In the genomic region with DNA sequence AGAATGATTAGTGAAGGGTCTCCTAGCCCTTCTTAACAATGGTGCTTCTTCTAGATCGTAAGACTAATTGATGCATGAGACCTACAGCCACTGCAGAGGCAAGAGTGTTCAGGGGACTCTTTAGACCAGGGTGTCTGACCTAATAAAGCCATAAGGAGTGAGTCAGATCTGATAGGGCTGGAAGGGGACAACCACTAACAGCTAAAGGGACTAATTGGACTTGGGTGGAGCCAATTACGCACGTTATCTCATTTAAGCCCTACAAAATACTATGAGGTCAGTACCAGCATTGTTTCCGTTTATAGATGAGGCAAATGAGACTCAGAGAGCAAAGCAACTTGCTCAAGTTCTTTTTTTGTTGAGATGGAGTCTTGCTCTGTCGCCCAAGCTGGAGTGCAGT, we compare ENCODE assay signal across 1 cellular context.
TF ChIP-seq lines count a peak whose summit lies in the region.

No MANE protein-coding gene starts in this region.

TF ChIP-seq in K562, 482 proteins besides CTCF, POLR2A, EP300 and RAD21:
- TF ChIP-seq ZNF224 (CRISPR knock-in tag; IDR thresholded peaks at IDR 0.05) (no peak), CEBPG (CRISPR knock-in tag; IDR thresholded peaks at IDR 0.05) (no peak), CEBPG (tag; conservative IDR thresholded peaks at IDR 0.05 in 1 of 2, IDR thresholded peaks at IDR 0.05 in 1 of 2) (no peak), PCBP2 (IDR thresholded peaks at IDR 0.05; ENCODE audit: low read depth, low read length, poor library complexity, severe bottlenecking) (no peak), SMARCE1 (IDR thresholded peaks at IDR 0.05) (peak; percentile 77; the same call in 1 of the 2 replicates), CREB1 (IDR thresholded peaks at IDR 0.05) (0 out of 2 replicates have a peak, but pooled peaks have one; percentile 14), CREB1 (CRISPR knock-in tag; IDR thresholded peaks at IDR 0.05) (no peak), SOX6 (IDR thresholded peaks at IDR 0.05) (peak; percentile 73), ATF7 (IDR thresholded peaks at IDR 0.05) (peak; percentile 90), FOSL1 (tag; conservative IDR thresholded peaks at IDR 0.05) (peak; percentile 95), NRF1 (conservative IDR thresholded peaks at IDR 0.05 in 1 of 2, IDR thresholded peaks at IDR 0.05 in 1 of 2) (0 out of 4 replicates have a peak, but pooled peaks of 1 of the 2 experiments have one; percentile 13), DACH1 (IDR thresholded peaks at IDR 0.05; ENCODE audit: partially characterized antibody) (peak; percentile 12), MYNN (IDR thresholded peaks at IDR 0.05) (no peak), MYNN (CRISPR knock-in tag; IDR thresholded peaks at IDR 0.05) (no peak), JUN (IDR thresholded peaks at IDR 0.05; ENCODE audit: borderline replicate concordance, low read depth, low read length) (peak; percentile 88), JUN (CRISPR knock-in tag; IDR thresholded peaks at IDR 0.05; ENCODE audit: borderline replicate concordance) (no peak), THRAP3 (IDR thresholded peaks at IDR 0.05; ENCODE audit: borderline replicate concordance) (no peak), ZKSCAN3 (CRISPR knock-in tag; IDR thresholded peaks at IDR 0.05) (no peak), ZZZ3 (IDR thresholded peaks at IDR 0.05) (no peak), ESRRB (CRISPR knock-in tag; IDR thresholded peaks at IDR 0.05; ENCODE audit: borderline replicate concordance) (no peak), HIVEP1 (CRISPR knock-in tag; IDR thresholded peaks at IDR 0.05) (no peak), ATF1 (CRISPR knock-in tag; IDR thresholded peaks at IDR 0.05) (no peak), ATF1 (tag; IDR thresholded peaks at IDR 0.05) (peak; percentile 61), FOXA3 (CRISPR knock-in tag; conservative IDR thresholded peaks at IDR 0.05 in 1 of 2, IDR thresholded peaks at IDR 0.05 in 1 of 2) (no peak), ZNF507 (tag; conservative IDR thresholded peaks at IDR 0.05) (no peak), PTRF (tag; IDR thresholded peaks at IDR 0.05) (no peak), SAFB (IDR thresholded peaks at IDR 0.05; ENCODE audit: borderline replicate concordance, low read depth, low read length) (no peak), CREM (IDR thresholded peaks at IDR 0.05; ENCODE audit: low read depth) (peak; percentile 65), RCOR1 (IDR thresholded peaks at IDR 0.05; ENCODE audit: borderline replicate concordance in 1 of 2, low read depth in 2 of 2, low read length in 2 of 2) (0 out of 4 replicates have a peak, but pooled peaks of 1 of the 2 experiments have one; percentile 27), SMARCA4 (IDR thresholded peaks at IDR 0.05) (peak; percentile 72; the same call in 1 of the 2 replicates), SMAD3 (CRISPR knock-in tag; conservative IDR thresholded peaks at IDR 0.05) (no peak), ZNF23 (CRISPR knock-in tag; IDR thresholded peaks at IDR 0.05) (no peak), FOS (IDR thresholded peaks at IDR 0.05; ENCODE audit: extremely low read depth, insufficient read length) (peak; percentile 23), DPF2 (IDR thresholded peaks at IDR 0.05) (peak; percentile 81), SRF (CRISPR knock-in tag; IDR thresholded peaks at IDR 0.05) (peak in 1 of 2 experiments; percentile 93; a peak in 3 of 4 replicates), ZSCAN32 (CRISPR knock-in tag; IDR thresholded peaks at IDR 0.05) (no peak), NBN (IDR thresholded peaks at IDR 0.05; ENCODE audit: low read depth) (no peak), JUND (IDR thresholded peaks at IDR 0.05; ENCODE audit: borderline replicate concordance, low read depth, low read length) (peak; percentile 97), JUND (tag; IDR thresholded peaks at IDR 0.05; ENCODE audit: borderline replicate concordance, low read depth, low read length) (peak; percentile 92), XRCC4 (IDR thresholded peaks at IDR 0.05; ENCODE audit: extremely low read depth, insufficient read depth, insufficient read length) (no peak), EZH2 (IDR thresholded peaks at IDR 0.05; ENCODE audit: borderline replicate concordance, low read depth, low read length) (no peak), BRF1 (IDR thresholded peaks at IDR 0.05; ENCODE audit: borderline replicate concordance, extremely low read depth, insufficient read length) (no peak), ARID1B (IDR thresholded peaks at IDR 0.05) (peak; percentile 70), HDAC2 (IDR thresholded peaks at IDR 0.05) (0 out of 2 replicates have a peak, but pooled peaks have one; percentile 22), MTA1 (IDR thresholded peaks at IDR 0.05; ENCODE audit: borderline replicate concordance) (no peak), RUNX1 (IDR thresholded peaks at IDR 0.05; ENCODE audit: low read depth) (no peak), PTTG1 (tag; IDR thresholded peaks at IDR 0.05; ENCODE audit: low read depth) (no peak), ZNF75A (CRISPR knock-in tag; IDR thresholded peaks at IDR 0.05) (no peak), ETV6 (IDR thresholded peaks at IDR 0.05; ENCODE audit: borderline replicate concordance in 1 of 2, low read depth in 2 of 2, low read length in 1 of 2) (no peak), ETV6 (CRISPR knock-in tag; IDR thresholded peaks at IDR 0.05; ENCODE audit: borderline replicate concordance) (no peak), TBL1XR1 (IDR thresholded peaks at IDR 0.05; ENCODE audit: low read length in 2 of 2) (peak in 1 of 2 experiments; percentile 36; a peak in 1 of 4 replicates)
- TF ChIP-seq, protein P1, sequence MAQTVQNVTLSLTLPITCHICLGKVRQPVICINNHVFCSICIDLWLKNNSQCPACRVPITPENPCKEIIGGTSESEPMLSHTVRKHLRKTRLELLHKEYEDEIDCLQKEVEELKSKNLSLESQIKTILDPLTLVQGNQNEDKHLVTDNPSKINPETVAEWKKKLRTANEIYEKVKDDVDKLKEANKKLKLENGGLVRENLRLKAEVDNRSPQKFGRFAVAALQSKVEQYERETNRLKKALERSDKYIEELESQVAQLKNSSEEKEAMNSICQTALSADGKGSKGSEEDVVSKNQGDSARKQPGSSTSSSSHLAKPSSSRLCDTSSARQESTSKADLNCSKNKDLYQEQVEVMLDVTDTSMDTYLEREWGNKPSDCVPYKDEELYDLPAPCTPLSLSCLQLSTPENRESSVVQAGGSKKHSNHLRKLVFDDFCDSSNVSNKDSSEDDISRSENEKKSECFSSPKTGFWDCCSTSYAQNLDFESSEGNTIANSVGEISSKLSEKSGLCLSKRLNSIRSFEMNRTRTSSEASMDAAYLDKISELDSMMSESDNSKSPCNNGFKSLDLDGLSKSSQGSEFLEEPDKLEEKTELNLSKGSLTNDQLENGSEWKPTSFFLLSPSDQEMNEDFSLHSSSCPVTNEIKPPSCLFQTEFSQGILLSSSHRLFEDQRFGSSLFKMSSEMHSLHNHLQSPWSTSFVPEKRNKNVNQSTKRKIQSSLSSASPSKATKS (CRISPR knock-in tag; IDR thresholded peaks at IDR 0.05), result no peak
- TF ChIP-seq, protein P2, sequence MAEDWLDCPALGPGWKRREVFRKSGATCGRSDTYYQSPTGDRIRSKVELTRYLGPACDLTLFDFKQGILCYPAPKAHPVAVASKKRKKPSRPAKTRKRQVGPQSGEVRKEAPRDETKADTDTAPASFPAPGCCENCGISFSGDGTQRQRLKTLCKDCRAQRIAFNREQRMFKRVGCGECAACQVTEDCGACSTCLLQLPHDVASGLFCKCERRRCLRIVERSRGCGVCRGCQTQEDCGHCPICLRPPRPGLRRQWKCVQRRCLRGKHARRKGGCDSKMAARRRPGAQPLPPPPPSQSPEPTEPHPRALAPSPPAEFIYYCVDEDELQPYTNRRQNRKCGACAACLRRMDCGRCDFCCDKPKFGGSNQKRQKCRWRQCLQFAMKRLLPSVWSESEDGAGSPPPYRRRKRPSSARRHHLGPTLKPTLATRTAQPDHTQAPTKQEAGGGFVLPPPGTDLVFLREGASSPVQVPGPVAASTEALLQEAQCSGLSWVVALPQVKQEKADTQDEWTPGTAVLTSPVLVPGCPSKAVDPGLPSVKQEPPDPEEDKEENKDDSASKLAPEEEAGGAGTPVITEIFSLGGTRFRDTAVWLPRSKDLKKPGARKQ (CRISPR knock-in tag; IDR thresholded peaks at IDR 0.05), result no peak
- TF ChIP-seq, protein P3, sequence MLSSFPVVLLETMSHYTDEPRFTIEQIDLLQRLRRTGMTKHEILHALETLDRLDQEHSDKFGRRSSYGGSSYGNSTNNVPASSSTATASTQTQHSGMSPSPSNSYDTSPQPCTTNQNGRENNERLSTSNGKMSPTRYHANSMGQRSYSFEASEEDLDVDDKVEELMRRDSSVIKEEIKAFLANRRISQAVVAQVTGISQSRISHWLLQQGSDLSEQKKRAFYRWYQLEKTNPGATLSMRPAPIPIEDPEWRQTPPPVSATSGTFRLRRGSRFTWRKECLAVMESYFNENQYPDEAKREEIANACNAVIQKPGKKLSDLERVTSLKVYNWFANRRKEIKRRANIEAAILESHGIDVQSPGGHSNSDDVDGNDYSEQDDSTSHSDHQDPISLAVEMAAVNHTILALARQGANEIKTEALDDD (IDR thresholded peaks at IDR 0.05), result peak; percentile 66
- TF ChIP-seq, protein P4, sequence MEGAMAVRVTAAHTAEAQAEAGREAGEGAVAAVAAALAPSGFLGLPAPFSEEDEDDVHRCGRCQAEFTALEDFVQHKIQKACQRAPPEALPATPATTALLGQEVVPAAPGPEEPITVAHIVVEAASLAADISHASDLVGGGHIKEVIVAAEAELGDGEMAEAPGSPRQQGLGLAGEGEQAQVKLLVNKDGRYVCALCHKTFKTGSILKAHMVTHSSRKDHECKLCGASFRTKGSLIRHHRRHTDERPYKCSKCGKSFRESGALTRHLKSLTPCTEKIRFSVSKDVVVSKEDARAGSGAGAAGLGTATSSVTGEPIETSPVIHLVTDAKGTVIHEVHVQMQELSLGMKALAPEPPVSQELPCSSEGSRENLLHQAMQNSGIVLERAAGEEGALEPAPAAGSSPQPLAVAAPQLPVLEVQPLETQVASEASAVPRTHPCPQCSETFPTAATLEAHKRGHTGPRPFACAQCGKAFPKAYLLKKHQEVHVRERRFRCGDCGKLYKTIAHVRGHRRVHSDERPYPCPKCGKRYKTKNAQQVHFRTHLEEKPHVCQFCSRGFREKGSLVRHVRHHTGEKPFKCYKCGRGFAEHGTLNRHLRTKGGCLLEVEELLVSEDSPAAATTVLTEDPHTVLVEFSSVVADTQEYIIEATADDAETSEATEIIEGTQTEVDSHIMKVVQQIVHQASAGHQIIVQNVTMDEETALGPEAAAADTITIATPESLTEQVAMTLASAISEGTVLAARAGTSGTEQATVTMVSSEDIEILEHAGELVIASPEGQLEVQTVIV (CRISPR knock-in tag; IDR thresholded peaks at IDR 0.05; ENCODE audit: borderline replicate concordance), result no peak
- TF ChIP-seq, protein P5, sequence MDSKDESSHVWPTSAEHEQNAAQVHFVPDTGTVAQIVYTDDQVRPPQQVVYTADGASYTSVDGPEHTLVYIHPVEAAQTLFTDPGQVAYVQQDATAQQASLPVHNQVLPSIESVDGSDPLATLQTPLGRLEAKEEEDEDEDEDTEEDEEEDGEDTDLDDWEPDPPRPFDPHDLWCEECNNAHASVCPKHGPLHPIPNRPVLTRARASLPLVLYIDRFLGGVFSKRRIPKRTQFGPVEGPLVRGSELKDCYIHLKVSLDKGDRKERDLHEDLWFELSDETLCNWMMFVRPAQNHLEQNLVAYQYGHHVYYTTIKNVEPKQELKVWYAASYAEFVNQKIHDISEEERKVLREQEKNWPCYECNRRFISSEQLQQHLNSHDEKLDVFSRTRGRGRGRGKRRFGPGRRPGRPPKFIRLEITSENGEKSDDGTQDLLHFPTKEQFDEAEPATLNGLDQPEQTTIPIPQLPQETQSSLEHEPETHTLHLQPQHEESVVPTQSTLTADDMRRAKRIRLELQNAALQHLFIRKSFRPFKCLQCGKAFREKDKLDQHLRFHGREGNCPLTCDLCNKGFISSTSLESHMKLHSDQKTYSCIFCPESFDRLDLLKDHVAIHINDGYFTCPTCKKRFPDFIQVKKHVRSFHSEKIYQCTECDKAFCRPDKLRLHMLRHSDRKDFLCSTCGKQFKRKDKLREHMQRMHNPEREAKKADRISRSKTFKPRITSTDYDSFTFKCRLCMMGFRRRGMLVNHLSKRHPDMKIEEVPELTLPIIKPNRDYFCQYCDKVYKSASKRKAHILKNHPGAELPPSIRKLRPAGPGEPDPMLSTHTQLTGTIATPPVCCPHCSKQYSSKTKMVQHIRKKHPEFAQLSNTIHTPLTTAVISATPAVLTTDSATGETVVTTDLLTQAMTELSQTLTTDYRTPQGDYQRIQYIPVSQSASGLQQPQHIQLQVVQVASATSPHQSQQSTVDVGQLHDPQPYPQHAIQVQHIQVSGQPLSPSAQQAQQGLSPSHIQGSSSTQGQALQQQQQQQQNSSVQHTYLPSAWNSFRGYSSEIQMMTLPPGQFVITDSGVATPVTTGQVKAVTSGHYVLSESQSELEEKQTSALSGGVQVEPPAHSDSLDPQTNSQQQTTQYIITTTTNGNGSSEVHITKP (IDR thresholded peaks at IDR 0.05; ENCODE audit: partially characterized antibody), result peak; percentile 69
- TF ChIP-seq, protein P6, sequence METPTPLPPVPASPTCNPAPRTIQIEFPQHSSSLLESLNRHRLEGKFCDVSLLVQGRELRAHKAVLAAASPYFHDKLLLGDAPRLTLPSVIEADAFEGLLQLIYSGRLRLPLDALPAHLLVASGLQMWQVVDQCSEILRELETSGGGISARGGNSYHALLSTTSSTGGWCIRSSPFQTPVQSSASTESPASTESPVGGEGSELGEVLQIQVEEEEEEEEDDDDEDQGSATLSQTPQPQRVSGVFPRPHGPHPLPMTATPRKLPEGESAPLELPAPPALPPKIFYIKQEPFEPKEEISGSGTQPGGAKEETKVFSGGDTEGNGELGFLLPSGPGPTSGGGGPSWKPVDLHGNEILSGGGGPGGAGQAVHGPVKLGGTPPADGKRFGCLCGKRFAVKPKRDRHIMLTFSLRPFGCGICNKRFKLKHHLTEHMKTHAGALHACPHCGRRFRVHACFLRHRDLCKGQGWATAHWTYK (CRISPR knock-in tag; IDR thresholded peaks at IDR 0.05), result no peak
- TF ChIP-seq, protein P7, sequence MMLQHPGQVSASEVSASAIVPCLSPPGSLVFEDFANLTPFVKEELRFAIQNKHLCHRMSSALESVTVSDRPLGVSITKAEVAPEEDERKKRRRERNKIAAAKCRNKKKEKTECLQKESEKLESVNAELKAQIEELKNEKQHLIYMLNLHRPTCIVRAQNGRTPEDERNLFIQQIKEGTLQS (IDR thresholded peaks at IDR 0.05), result peak; percentile 85
- TF ChIP-seq, protein P7 (CRISPR knock-in tag; conservative IDR thresholded peaks at IDR 0.05), result no peak
